ENCODE assay signal across 24 cellular contexts in genomic region chr6:33175436-33176069, GRCh38. TPM values are rescaled to one million over a fixed set of nuclear protein-coding genes. Genes with fewer than 3 reads are reported as not detected.
DNase-seq lines count a peak whose midpoint lies in the region; ATAC-seq, FAIRE-seq and TF ChIP-seq lines count a peak whose summit lies in the region.
"Had no signal": no experiment of that assay in that cellular context is flagged by ENCODE, and none has a peak within 500 bp of the region (broad histone marks: within the 10 kb centered on the region; RNA-seq: fewer than 3 reads in every experiment).

No MANE protein-coding gene starts in this region.

- H3K27ac ChIP-seq in BLaER1 treated with 17β-estradiol and CSF1 and Interleukin-3, amounts not matched to agents 10 nM and 100 nM: no peak overlapping the region
- H3K27ac ChIP-seq in HepG2 (ENCODE audit: extremely low read length, insufficient read depth, low read length) (no peak overlapping the region), hepatocyte (no peak overlapping the region)
- H3K27ac ChIP-seq: neutrophil, spleen, thoracic aorta had no signal

- no peak overlapping the region for H3K27ac Mint-ChIP-seq in WTC11
- H3K27ac Mint-ChIP-seq: activated CD4-positive, alpha-beta T cell treated with anti-CD3 and anti-CD28 coated beads, Interleukin-2, amount 10 ng/mL, durations not matched to agents 7 days and 5 days; activated T-cell treated with anti-CD3 and anti-CD28 coated beads, Interleukin-2, amount 50 U/mL, for 72 hours had no signal

- TF ChIP-seq EP300 in HepG2 (IDR thresholded peaks at IDR 0.05; ENCODE audit: low read depth in 2 of 2, low read length in 2 of 2): no peak
- no peak for TF ChIP-seq EP300 in HepG2 (CRISPR knock-in tag; IDR thresholded peaks at IDR 0.05; ENCODE audit: borderline replicate concordance)

- no peaks in the 10 kb centered on the region for H3K27me3 ChIP-seq in BLaER1 treated with 17β-estradiol and CSF1 and Interleukin-3, amounts not matched to agents 10 nM and 100 nM
- H3K27me3 ChIP-seq in HepG2 (ENCODE audit: control insufficient read depth in 1 of 2, insufficient read depth in 2 of 2, low read length in 2 of 2) (peaks cover 5 to 61% of the 10 kb centered on the region in 2 experiments; a peak in 4 of 5 replicates), hepatocyte (no peaks in the 10 kb centered on the region)

- no peaks in the 10 kb centered on the region for H3K9me2 ChIP-seq in hepatocyte (replicated peaks; ENCODE audit: insufficient read depth)

- no peak for FAIRE-seq in HepG2 (lab: Jason Lieb, UNC)
- FAIRE-seq: endothelial cell of umbilical vein, G401.6 had no signal

- TF ChIP-seq POLR2A in HepG2 (IDR thresholded peaks at IDR 0.05; ENCODE audit: insufficient read depth in 1 of 2, low read depth in 2 of 2, low read length in 2 of 2): no peak

- no peaks in the 10 kb centered on the region for H4K20me1 ChIP-seq in BLaER1 treated with 17β-estradiol and CSF1 and Interleukin-3, amounts not matched to agents 10 nM and 100 nM
- no peaks in the 10 kb centered on the region for H4K20me1 ChIP-seq in HepG2 (ENCODE audit: insufficient read depth, low read length)
- no peaks in the 10 kb centered on the region for H4K20me1 ChIP-seq in hepatocyte (ENCODE audit: insufficient read depth, poor library complexity, severe bottlenecking)

- H3K9ac ChIP-seq in BLaER1 treated with 17β-estradiol and CSF1 and Interleukin-3, amounts not matched to agents 10 nM and 100 nM: peak overlapping the region in 1 of 11 experiments; percentile 54; a peak in 1 of 22 replicates
- no peak overlapping the region for H3K9ac ChIP-seq in HepG2 (ENCODE audit: insufficient read depth, low read depth, low read length)

- H2AFZ ChIP-seq in HepG2 (ENCODE audit: low read length) (no peak overlapping the region), hepatocyte (no peak overlapping the region)

- H3K36me3 Mint-ChIP-seq in WTC11: no peaks in the 10 kb centered on the region

- peaks cover 11% of the 10 kb centered on the region; the same call in 1 of the 2 replicates for H3K27me3 Mint-ChIP-seq in WTC11 (ENCODE audit: low read depth)

- peak overlapping the region in 7 of 11 experiments; percentile 77 to 93 (median 87); a peak in 13 of 22 replicates for H3K4me2 ChIP-seq in BLaER1 treated with 17β-estradiol and CSF1 and Interleukin-3, amounts not matched to agents 10 nM and 100 nM
- H3K4me2 ChIP-seq in HepG2 (ENCODE audit: low read depth, low read length) (no peak overlapping the region), hepatocyte (no peak overlapping the region)

- in situ Hi-C loops in HepG2 (cut with HindIII; ENCODE audit: extremely low pct_ligation_motif_present, low pct_unique_long_range_greater_than_20kb): no loop called here

- intact Hi-C loops in HepG2 (cut with micrococcal nuclease; ENCODE audit: unreplicated experiment): no loop called here

- BruUV-seq in HepG2 (replicated peaks; lab: Mats Ljungman, UMichigan): no TSS peak

- H3K9me3 Mint-ChIP-seq in WTC11: no peaks in the 10 kb centered on the region
- H3K9me3 Mint-ChIP-seq: activated CD4-positive, alpha-beta T cell treated with anti-CD3 and anti-CD28 coated beads, Interleukin-2, amount 10 ng/mL, durations not matched to agents 7 days and 5 days; activated T-cell treated with anti-CD3 and anti-CD28 coated beads, Interleukin-2, amount 50 U/mL, for 72 hours; CD8-positive, alpha-beta memory T cell had no signal

- DNase-seq in AG09309 (ENCODE audit: low read depth) (no peak), WTC11 (ENCODE audit: low spot score) (no peak), HepG2 (ENCODE audit: low spot score) (peak; percentile 22), NCI-H1092 (lab: John Stamatoyannopoulos, UW) (no peak), hepatocyte (ENCODE audit: low spot score) (no peak)
- DNase-seq: activated CD4-positive, alpha-beta T cell treated with anti-CD3 and anti-CD28 coated beads, Interleukin-2, amount 10 ng/mL, durations not matched to agents 7 days and 5 days; activated naive CD4-positive, alpha-beta T cell treated with anti-CD3 and anti-CD28 coated beads, Interleukin-2, amount 50 U/mL, for 16 hours; activated T-cell treated with anti-CD3 and anti-CD28 coated beads, Interleukin-2, amount 50 U/mL, for 72 hours; caudate nucleus; CD8-positive, alpha-beta memory T cell; head of caudate nucleus; left cardiac atrium; mammary epithelial cell; NCI-H1048; NCI-H187 treated with DMSO at 0.1 percent for 48 hours; stimulated activated CD4-positive, alpha-beta T cell treated with anti-CD3 and anti-CD28 coated beads, Interleukin-4, amount 100 ng/mL, for 1 hour; stimulated activated naive CD4-positive, alpha-beta T cell had no signal

- CTCF ChIA-PET in WTC11 (lab: Charles Lee): interaction anchor here (1.1 to 3.5 kb wide), 3 partner anchors 14 to 73 kb away, joined by 3 to 55 read pairs (median 4); no protein-coding TSS in a partner anchor
- CTCF ChIA-PET in HepG2 (lab: Yijun Ruan, JAX; ENCODE audit: low intra/inter-chr PET ratio, low total read pairs): interaction anchor here (1.1 kb wide), 1 partner anchor 73 kb away, joined by 4 read pairs; no protein-coding TSS in a partner anchor

- TF ChIP-seq CTCF in AG09309 (IDR thresholded peaks at IDR 0.05; ENCODE audit: control insufficient read depth, insufficient read depth, low read depth, low read length, missing control alignments) (peak; percentile 18), WTC11 (IDR thresholded peaks at IDR 0.05) (no peak), HepG2 (CRISPR knock-in tag; IDR thresholded peaks at IDR 0.05) (peak; percentile 66), hepatocyte (IDR thresholded peaks at IDR 0.05; ENCODE audit: poor library complexity) (no peak)

- no peaks in the 10 kb centered on the region for H3K9me3 ChIP-seq in BLaER1 treated with 17β-estradiol and CSF1 and Interleukin-3, amounts not matched to agents 10 nM and 100 nM (replicated peaks in 1 of 11)
- no peaks in the 10 kb centered on the region for H3K9me3 ChIP-seq in HepG2 (ENCODE audit: low read length)
- no peaks in the 10 kb centered on the region for H3K9me3 ChIP-seq in hepatocyte (ENCODE audit: low read depth)
- H3K9me3 ChIP-seq: neutrophil, spleen, thoracic aorta had no signal

- H3K4me3 Mint-ChIP-seq in WTC11: no peak overlapping the region
- H3K4me3 Mint-ChIP-seq: activated CD4-positive, alpha-beta T cell treated with anti-CD3 and anti-CD28 coated beads, Interleukin-2, amount 10 ng/mL, durations not matched to agents 7 days and 5 days; activated T-cell treated with anti-CD3 and anti-CD28 coated beads, Interleukin-2, amount 50 U/mL, for 72 hours; CD8-positive, alpha-beta memory T cell had no signal

- H3K4me1 Mint-ChIP-seq in WTC11: 0 out of 2 replicates have a peak, but pooled peaks cover 3% of the 10 kb centered on the region
- H3K4me1 Mint-ChIP-seq: activated CD4-positive, alpha-beta T cell treated with anti-CD3 and anti-CD28 coated beads, Interleukin-2, amount 10 ng/mL, durations not matched to agents 7 days and 5 days; CD8-positive, alpha-beta memory T cell had no signal

- H3K4me3 ChIP-seq in AG09309 (ENCODE audit: control insufficient read depth, low read depth, low read length) (no peak overlapping the region), HepG2 (replicated peaks in 1 of 3; ENCODE audit: insufficient read depth in 1 of 3, low read depth in 2 of 3, low read length in 3 of 3) (no peak overlapping the region), hepatocyte (no peak overlapping the region)
- no peak overlapping the region for H3K4me3 ChIP-seq in BLaER1 treated with 17β-estradiol and CSF1 and Interleukin-3, amounts not matched to agents 10 nM and 100 nM
- H3K4me3 ChIP-seq: spleen, thoracic aorta had no signal

- POLR2A ChIA-PET in WTC11 (lab: Charles Lee): no interaction called here
- POLR2A ChIA-PET in HepG2 (lab: Yijun Ruan, JAX): no interaction called here

- peak; percentile 63 for ATAC-seq in WTC11
- ATAC-seq in HepG2: peak; percentile 73
- no peak for ATAC-seq in HG03520 (IDR thresholded peaks at IDR 0.05; ENCODE audit: unreplicated experiment)
- ATAC-seq: activated T-cell treated with anti-CD3 and anti-CD28 coated beads, Interleukin-2, amount 50 U/mL, for 72 hours; left cardiac atrium had no signal

- 0 out of 2 replicates have a peak, but pooled peaks have one; percentile 23 for TF ChIP-seq RAD21 in HepG2 (CRISPR knock-in tag; IDR thresholded peaks at IDR 0.05)

- no peaks in the 10 kb centered on the region for H3K79me2 ChIP-seq in HepG2 (ENCODE audit: insufficient read depth, low read length)
- H3K79me2 ChIP-seq in hepatocyte: no peaks in the 10 kb centered on the region

- H3K4me1 ChIP-seq in BLaER1 treated with 17β-estradiol and CSF1 and Interleukin-3, amounts not matched to agents 10 nM and 100 nM: peaks cover 14 to 83% (median 70%) of the 10 kb centered on the region in 10 experiments
- peaks cover 22% of the 10 kb centered on the region for H3K4me1 ChIP-seq in HepG2 (ENCODE audit: insufficient read depth, low read length)
- no peaks in the 10 kb centered on the region for H3K4me1 ChIP-seq in hepatocyte (ENCODE audit: insufficient read depth)
- H3K4me1 ChIP-seq: spleen had no signal

- 34% methylated on average over 10 of the region's 10 CpGs for WGBS in HepG2 (ENCODE audit: low lambda C conversion rate)
- 88% methylated on average over 10 of the region's 10 CpGs for WGBS in hepatocyte (ENCODE audit: low lambda C conversion rate, missing lambda C conversion rate)

- no peaks in the 10 kb centered on the region for H3K36me3 ChIP-seq in BLaER1 treated with 17β-estradiol and CSF1 and Interleukin-3, amounts not matched to agents 10 nM and 100 nM
- H3K36me3 ChIP-seq in HepG2 (replicated peaks in 1 of 2; ENCODE audit: control insufficient read depth in 1 of 2, insufficient read depth in 2 of 2, low read length in 2 of 2) (no peaks in the 10 kb centered on the region), hepatocyte (replicated peaks; ENCODE audit: insufficient read depth, low read depth) (no peaks in the 10 kb centered on the region)
- H3K36me3 ChIP-seq: neutrophil, spleen, thoracic aorta had no signal

RNA-seq across cellular contexts. Expression of gene COL11A2, which starts 16.7 kb away (rescaled TPM):
- 3.0 to 4.4 TPM (median 3.7 TPM) in 3 replicates for total RNA-seq in WTC11 (2021)
- total RNA-seq in HepG2 (2016; rRNA removed; fragmentation: Illumina TruSeq; extraction: Trizol): 0.29 and 0.55 TPM in 2 replicates
- 0.10 TPM in 1 of 2 replicates, not detected in the other for total RNA-seq in HepG2 (2016; cell fraction: cytosol; rRNA removed; fragmentation: Illumina TruSeq; extraction: Trizol; ENCODE audit: low read depth)
- total RNA-seq in HepG2 (2016; cell fraction: insoluble cytoplasmic fraction; rRNA removed; fragmentation: Illumina TruSeq; extraction: Trizol): 0.12 and 0.67 TPM in 2 replicates
- total RNA-seq in HepG2 (2016; cell fraction: membrane; rRNA removed; fragmentation: Illumina TruSeq; extraction: Trizol): 0.45 TPM in 1 of 2 replicates, not detected in the other
- total RNA-seq in HepG2 (2016; cell fraction: nucleus; rRNA removed; fragmentation: Illumina TruSeq; extraction: Trizol): 1.0 and 1.1 TPM in 2 replicates
- polyA plus RNA-seq in HepG2 (2011; rRNA removed): 0.55 and 0.73 TPM in 2 replicates
- polyA plus RNA-seq in HepG2 (2011; cell fraction: cytosol; rRNA removed): 0.13 and 0.18 TPM in 2 replicates
- polyA plus RNA-seq in HepG2 (2011; cell fraction: nucleus; rRNA removed): 5.9 and 6.2 TPM in 2 replicates
- polyA plus RNA-seq in HepG2 (2012): 0.97 and 1.9 TPM in 2 replicates
- 0.21 and 0.24 TPM in 2 replicates for polyA plus RNA-seq in HepG2 (2016; cell fraction: cytosol; fragmentation: Illumina TruSeq; extraction: Trizol; ENCODE audit: low read depth)
- 0.15 and 0.42 TPM in 2 replicates for polyA plus RNA-seq in HepG2 (2016; cell fraction: insoluble cytoplasmic fraction; fragmentation: Illumina TruSeq; extraction: Trizol; ENCODE audit: low read depth)
- polyA plus RNA-seq in HepG2 (2016; cell fraction: membrane; fragmentation: Illumina TruSeq; extraction: Trizol; ENCODE audit: low read depth): 0.21 TPM in 2 replicates
- polyA plus RNA-seq in HepG2 (2016; cell fraction: nucleus; fragmentation: Illumina TruSeq; extraction: Trizol; ENCODE audit: insufficient read depth, low read depth): 3.7 and 4.5 TPM in 2 replicates
- 0.20 and 1.1 TPM in 2 replicates for polyA minus RNA-seq in HepG2 (2011; rRNA and poly(A)+ RNA removed; ENCODE audit: low replicate concordance)
- 0.44 TPM in 1 of 2 replicates, not detected in the other for polyA minus RNA-seq in HepG2 (2011; cell fraction: cytosol; rRNA and poly(A)+ RNA removed)
- 0.52 and 0.75 TPM in 2 replicates for polyA minus RNA-seq in HepG2 (2011; cell fraction: nucleus; rRNA and poly(A)+ RNA removed)
- 2.5 and 3.0 TPM in 2 replicates for total RNA-seq in hepatocyte
- 4.2 and 4.7 TPM in 2 replicates for polyA plus RNA-seq in hepatocyte
- polyA plus RNA-seq: CD8-positive, alpha-beta memory T cell had no signal

RNA-seq across cellular contexts. Expression of gene RXRB, which starts 24.9 kb away (rescaled TPM):
- total RNA-seq in WTC11 (2021): 21.5 to 24.5 TPM (median 23.3 TPM) in 3 replicates
- 21.2 and 26.7 TPM in 2 replicates for total RNA-seq in HepG2 (2016; rRNA removed; fragmentation: Illumina TruSeq; extraction: Trizol)
- total RNA-seq in HepG2 (2016; cell fraction: cytosol; rRNA removed; fragmentation: Illumina TruSeq; extraction: Trizol; ENCODE audit: low read depth): 7.7 and 9.8 TPM in 2 replicates
- 20.4 and 25.8 TPM in 2 replicates for total RNA-seq in HepG2 (2016; cell fraction: insoluble cytoplasmic fraction; rRNA removed; fragmentation: Illumina TruSeq; extraction: Trizol)
- total RNA-seq in HepG2 (2016; cell fraction: membrane; rRNA removed; fragmentation: Illumina TruSeq; extraction: Trizol): 11.0 and 11.2 TPM in 2 replicates
- total RNA-seq in HepG2 (2016; cell fraction: nucleus; rRNA removed; fragmentation: Illumina TruSeq; extraction: Trizol): 24.9 and 30.1 TPM in 2 replicates
- 55.7 and 62.8 TPM in 2 replicates for polyA plus RNA-seq in HepG2 (2011; rRNA removed)
- 21.7 and 25.1 TPM in 2 replicates for polyA plus RNA-seq in HepG2 (2011; cell fraction: cytosol; rRNA removed)
- 251 and 306 TPM in 2 replicates for polyA plus RNA-seq in HepG2 (2011; cell fraction: nucleus; rRNA removed)
- 33.2 and 34.8 TPM in 2 replicates for polyA plus RNA-seq in HepG2 (2012)
- 3.4 and 3.5 TPM in 2 replicates for polyA plus RNA-seq in HepG2 (2016; cell fraction: cytosol; fragmentation: Illumina TruSeq; extraction: Trizol; ENCODE audit: low read depth)
- polyA plus RNA-seq in HepG2 (2016; cell fraction: insoluble cytoplasmic fraction; fragmentation: Illumina TruSeq; extraction: Trizol; ENCODE audit: low read depth): 18.6 and 21.0 TPM in 2 replicates
- polyA plus RNA-seq in HepG2 (2016; cell fraction: membrane; fragmentation: Illumina TruSeq; extraction: Trizol; ENCODE audit: low read depth): 8.2 and 8.4 TPM in 2 replicates
- 78.6 and 88.5 TPM in 2 replicates for polyA plus RNA-seq in HepG2 (2016; cell fraction: nucleus; fragmentation: Illumina TruSeq; extraction: Trizol; ENCODE audit: insufficient read depth, low read depth)
- polyA minus RNA-seq in HepG2 (2011; rRNA and poly(A)+ RNA removed; ENCODE audit: low replicate concordance): 62.6 and 66.8 TPM in 2 replicates
- polyA minus RNA-seq in HepG2 (2011; cell fraction: cytosol; rRNA and poly(A)+ RNA removed): 16.9 and 17.9 TPM in 2 replicates
- polyA minus RNA-seq in HepG2 (2011; cell fraction: nucleus; rRNA and poly(A)+ RNA removed): 41.4 and 51.2 TPM in 2 replicates
- total RNA-seq in hepatocyte: 14.2 and 17.0 TPM in 2 replicates
- 24.6 and 29.8 TPM in 2 replicates for polyA plus RNA-seq in hepatocyte

RNA-seq across cellular contexts. Expression of gene SLC39A7, which starts 25.1 kb away (rescaled TPM):
- 131 to 163 TPM (median 134 TPM) in 3 replicates for total RNA-seq in WTC11 (2021)
- 127 and 229 TPM in 2 replicates for total RNA-seq in HepG2 (2016; rRNA removed; fragmentation: Illumina TruSeq; extraction: Trizol)
- total RNA-seq in HepG2 (2016; cell fraction: cytosol; rRNA removed; fragmentation: Illumina TruSeq; extraction: Trizol; ENCODE audit: low read depth): 25.4 and 28.2 TPM in 2 replicates
- total RNA-seq in HepG2 (2016; cell fraction: insoluble cytoplasmic fraction; rRNA removed; fragmentation: Illumina TruSeq; extraction: Trizol): 117 and 245 TPM in 2 replicates
- 69.2 and 73.5 TPM in 2 replicates for total RNA-seq in HepG2 (2016; cell fraction: membrane; rRNA removed; fragmentation: Illumina TruSeq; extraction: Trizol)
- 168 and 183 TPM in 2 replicates for total RNA-seq in HepG2 (2016; cell fraction: nucleus; rRNA removed; fragmentation: Illumina TruSeq; extraction: Trizol)
- 142 and 181 TPM in 2 replicates for polyA plus RNA-seq in HepG2 (2011; rRNA removed)
- polyA plus RNA-seq in HepG2 (2011; cell fraction: cytosol; rRNA removed): 156 and 173 TPM in 2 replicates
- 155 and 160 TPM in 2 replicates for polyA plus RNA-seq in HepG2 (2011; cell fraction: nucleus; rRNA removed)
- polyA plus RNA-seq in HepG2 (2012): 179 and 194 TPM in 2 replicates
- 25.6 and 28.5 TPM in 2 replicates for polyA plus RNA-seq in HepG2 (2016; cell fraction: cytosol; fragmentation: Illumina TruSeq; extraction: Trizol; ENCODE audit: low read depth)
- 134 and 143 TPM in 2 replicates for polyA plus RNA-seq in HepG2 (2016; cell fraction: insoluble cytoplasmic fraction; fragmentation: Illumina TruSeq; extraction: Trizol; ENCODE audit: low read depth)
- polyA plus RNA-seq in HepG2 (2016; cell fraction: membrane; fragmentation: Illumina TruSeq; extraction: Trizol; ENCODE audit: low read depth): 52.6 and 58.2 TPM in 2 replicates
- polyA plus RNA-seq in HepG2 (2016; cell fraction: nucleus; fragmentation: Illumina TruSeq; extraction: Trizol; ENCODE audit: insufficient read depth, low read depth): 338 and 345 TPM in 2 replicates
- polyA minus RNA-seq in HepG2 (2011; rRNA and poly(A)+ RNA removed; ENCODE audit: low replicate concordance): 85.7 and 161 TPM in 2 replicates
- polyA minus RNA-seq in HepG2 (2011; cell fraction: cytosol; rRNA and poly(A)+ RNA removed): 54.5 and 56.6 TPM in 2 replicates
- 68.1 and 69.5 TPM in 2 replicates for polyA minus RNA-seq in HepG2 (2011; cell fraction: nucleus; rRNA and poly(A)+ RNA removed)
- total RNA-seq in hepatocyte: 118 and 130 TPM in 2 replicates
- polyA plus RNA-seq in hepatocyte: 46.4 and 55.0 TPM in 2 replicates

RNA-seq across cellular contexts. Expression of gene HSD17B8, which starts 28.9 kb away (rescaled TPM):
- total RNA-seq in WTC11 (2021) (7.3 to 8.1 TPM (median 7.7 TPM) in 3 replicates), HepG2 (2016; rRNA removed; fragmentation: Illumina TruSeq; extraction: Trizol) (12.6 and 13.5 TPM in 2 replicates), hepatocyte (6.0 and 7.8 TPM in 2 replicates)
- total RNA-seq in HepG2 (2016; cell fraction: cytosol; rRNA removed; fragmentation: Illumina TruSeq; extraction: Trizol; ENCODE audit: low read depth): 2.7 and 4.8 TPM in 2 replicates
- total RNA-seq in HepG2 (2016; cell fraction: insoluble cytoplasmic fraction; rRNA removed; fragmentation: Illumina TruSeq; extraction: Trizol): 13.4 and 15.0 TPM in 2 replicates
- 5.0 TPM in 2 replicates for total RNA-seq in HepG2 (2016; cell fraction: membrane; rRNA removed; fragmentation: Illumina TruSeq; extraction: Trizol)
- 6.0 and 8.0 TPM in 2 replicates for total RNA-seq in HepG2 (2016; cell fraction: nucleus; rRNA removed; fragmentation: Illumina TruSeq; extraction: Trizol)
- polyA plus RNA-seq in HepG2 (2011; rRNA removed) (20.1 and 21.6 TPM in 2 replicates), hepatocyte (11.1 and 12.9 TPM in 2 replicates)
- 25.2 and 35.5 TPM in 2 replicates for polyA plus RNA-seq in HepG2 (2011; cell fraction: cytosol; rRNA removed)
- polyA plus RNA-seq in HepG2 (2011; cell fraction: nucleus; rRNA removed): 57.9 and 67.9 TPM in 2 replicates
- 10.8 and 13.9 TPM in 2 replicates for polyA plus RNA-seq in HepG2 (2012)
- 3.8 and 4.0 TPM in 2 replicates for polyA plus RNA-seq in HepG2 (2016; cell fraction: cytosol; fragmentation: Illumina TruSeq; extraction: Trizol; ENCODE audit: low read depth)
- polyA plus RNA-seq in HepG2 (2016; cell fraction: insoluble cytoplasmic fraction; fragmentation: Illumina TruSeq; extraction: Trizol; ENCODE audit: low read depth): 14.2 and 14.6 TPM in 2 replicates
- 4.5 and 4.8 TPM in 2 replicates for polyA plus RNA-seq in HepG2 (2016; cell fraction: membrane; fragmentation: Illumina TruSeq; extraction: Trizol; ENCODE audit: low read depth)
- 12.8 and 15.0 TPM in 2 replicates for polyA plus RNA-seq in HepG2 (2016; cell fraction: nucleus; fragmentation: Illumina TruSeq; extraction: Trizol; ENCODE audit: insufficient read depth, low read depth)
- 12.8 and 27.4 TPM in 2 replicates for polyA minus RNA-seq in HepG2 (2011; rRNA and poly(A)+ RNA removed; ENCODE audit: low replicate concordance)
- 4.9 and 5.1 TPM in 2 replicates for polyA minus RNA-seq in HepG2 (2011; cell fraction: cytosol; rRNA and poly(A)+ RNA removed)
- polyA minus RNA-seq in HepG2 (2011; cell fraction: nucleus; rRNA and poly(A)+ RNA removed): 4.2 and 5.5 TPM in 2 replicates

RNA-seq across cellular contexts. Expression of gene RING1, which starts 32.7 kb away (rescaled TPM):
- total RNA-seq in WTC11 (2021): 26.6 to 30.2 TPM (median 27.8 TPM) in 3 replicates
- total RNA-seq in HepG2 (2016; rRNA removed; fragmentation: Illumina TruSeq; extraction: Trizol): 19.8 and 23.9 TPM in 2 replicates
- 10.0 and 10.7 TPM in 2 replicates for total RNA-seq in HepG2 (2016; cell fraction: cytosol; rRNA removed; fragmentation: Illumina TruSeq; extraction: Trizol; ENCODE audit: low read depth)
- total RNA-seq in HepG2 (2016; cell fraction: insoluble cytoplasmic fraction; rRNA removed; fragmentation: Illumina TruSeq; extraction: Trizol): 18.4 and 25.4 TPM in 2 replicates
- total RNA-seq in HepG2 (2016; cell fraction: membrane; rRNA removed; fragmentation: Illumina TruSeq; extraction: Trizol): 17.3 and 21.2 TPM in 2 replicates
- 12.2 and 16.1 TPM in 2 replicates for total RNA-seq in HepG2 (2016; cell fraction: nucleus; rRNA removed; fragmentation: Illumina TruSeq; extraction: Trizol)
- polyA plus RNA-seq in HepG2 (2011; rRNA removed): 33.6 and 42.9 TPM in 2 replicates
- 23.2 and 29.0 TPM in 2 replicates for polyA plus RNA-seq in HepG2 (2011; cell fraction: cytosol; rRNA removed)
- polyA plus RNA-seq in HepG2 (2011; cell fraction: nucleus; rRNA removed): 93.0 and 104 TPM in 2 replicates
- 32.2 and 34.6 TPM in 2 replicates for polyA plus RNA-seq in HepG2 (2012)
- polyA plus RNA-seq in HepG2 (2016; cell fraction: cytosol; fragmentation: Illumina TruSeq; extraction: Trizol; ENCODE audit: low read depth): 14.4 and 19.7 TPM in 2 replicates
- polyA plus RNA-seq in HepG2 (2016; cell fraction: insoluble cytoplasmic fraction; fragmentation: Illumina TruSeq; extraction: Trizol; ENCODE audit: low read depth): 31.5 and 40.1 TPM in 2 replicates
- polyA plus RNA-seq in HepG2 (2016; cell fraction: membrane; fragmentation: Illumina TruSeq; extraction: Trizol; ENCODE audit: low read depth): 23.8 and 28.0 TPM in 2 replicates
- 56.0 and 58.2 TPM in 2 replicates for polyA plus RNA-seq in HepG2 (2016; cell fraction: nucleus; fragmentation: Illumina TruSeq; extraction: Trizol; ENCODE audit: insufficient read depth, low read depth)
- 22.4 and 30.2 TPM in 2 replicates for polyA minus RNA-seq in HepG2 (2011; rRNA and poly(A)+ RNA removed; ENCODE audit: low replicate concordance)
- polyA minus RNA-seq in HepG2 (2011; cell fraction: cytosol; rRNA and poly(A)+ RNA removed): 10.9 and 13.5 TPM in 2 replicates
- 8.4 and 9.9 TPM in 2 replicates for polyA minus RNA-seq in HepG2 (2011; cell fraction: nucleus; rRNA and poly(A)+ RNA removed)
- total RNA-seq in hepatocyte: 25.0 and 25.6 TPM in 2 replicates
- polyA plus RNA-seq in hepatocyte: 32.3 and 32.5 TPM in 2 replicates

Comparison
In these comparisons a context has a peak if more than half of its experiments do, and no peak if none do; other contexts are left out.
1. CTCF ChIP-seq: peak in AG09309 (single experiment) and HepG2 (single experiment); none in WTC11 (single experiment) and hepatocyte (single experiment).
2. H3K4me2 ChIP-seq: peak in BLaER1 treated with 17β-estradiol and CSF1 and Interleukin-3, amounts not matched to agents 10 nM and 100 nM (7 of 11); none in HepG2 (single experiment) and hepatocyte (single experiment).